ENCODE assay signal across 29 cellular contexts in genomic region chr15:99071091-99071680, GRCh38. TPM values are rescaled to one million over a fixed set of nuclear protein-coding genes. Genes with fewer than 3 reads are reported as not detected.
"Had no signal": no experiment of that assay in that cellular context is flagged by ENCODE, and none has a peak within 500 bp of the region (broad histone marks: within the 10 kb centered on the region; RNA-seq: fewer than 3 reads in every experiment).

No MANE protein-coding gene starts in this region.

- H3K27ac ChIP-seq: colonic mucosa, esophagus muscularis mucosa, foreskin keratinocyte, gastroesophageal sphincter, heart left ventricle, lower lobe of right lung, parathyroid adenoma, prostate gland, right atrium auricular region, stomach, thyroid gland had no signal

- H3K4me3 Mint-ChIP-seq: dendritic cell treated with granulocyte-macrophage colony-stimulating factor and Interleukin-4, amounts not matched to agents 40 ng/mL and 50 ng/mL, for 4 days; immature natural killer cell; mesothelial cell of epicardium; naive B cell; natural killer cell treated with Interleukin-12 subunit alpha and Interleukin-12 subunit beta and Interleukin-15 and Interleukin-18, amount 100 ng/mL, for 72 hours; neural crest cell; type B pancreatic cell had no signal

- H3K4me3 ChIP-seq: colonic mucosa, esophagus muscularis mucosa, gastroesophageal sphincter, heart left ventricle, lower lobe of right lung, mucosa of descending colon, prostate gland, right atrium auricular region, smooth muscle cell, stomach, thyroid gland had no signal

- H3K36me3 Mint-ChIP-seq: immature natural killer cell; mesothelial cell of epicardium; naive B cell; natural killer cell treated with Interleukin-12 subunit alpha and Interleukin-12 subunit beta and Interleukin-15 and Interleukin-18, amount 100 ng/mL, for 72 hours; type B pancreatic cell had no signal

- ATAC-seq: foreskin keratinocyte; gastroesophageal sphincter; heart left ventricle; left ventricle myocardium superior; lower lobe of right lung; mucosa of descending colon; natural killer cell treated with Interleukin-12 subunit alpha and Interleukin-12 subunit beta and Interleukin-15 and Interleukin-18, amount 100 ng/mL, for 72 hours; sciatic nerve had no signal

- H3K9me3 ChIP-seq: colonic mucosa, esophagus muscularis mucosa, gastroesophageal sphincter, heart left ventricle, lower lobe of right lung, mucosa of descending colon, prostate gland, right atrium auricular region, stomach, thyroid gland had no signal

- H3K36me3 ChIP-seq: colonic mucosa, esophagus muscularis mucosa, gastroesophageal sphincter, heart left ventricle, lower lobe of right lung, prostate gland, right atrium auricular region, stomach, thyroid gland had no signal

- H3K27me3 Mint-ChIP-seq: natural killer cell treated with Interleukin-12 subunit alpha and Interleukin-12 subunit beta and Interleukin-15 and Interleukin-18, amount 100 ng/mL, for 72 hours; type B pancreatic cell had no signal

- H3K27ac Mint-ChIP-seq: dendritic cell treated with granulocyte-macrophage colony-stimulating factor and Interleukin-4, amounts not matched to agents 40 ng/mL and 50 ng/mL, for 4 days; immature natural killer cell; mesothelial cell of epicardium; natural killer cell treated with Interleukin-12 subunit alpha and Interleukin-12 subunit beta and Interleukin-15 and Interleukin-18, amount 100 ng/mL, for 72 hours; type B pancreatic cell had no signal

- H3K79me2 ChIP-seq: parathyroid adenoma had no signal

- H3K9ac ChIP-seq: parathyroid adenoma had no signal

- DNase-seq: colonic mucosa; effector memory CD4-positive, alpha-beta T cell; foreskin keratinocyte; heart left ventricle; hypothalamus; immature natural killer cell; left ventricle myocardium superior; lower lobe of right lung; mucosa of descending colon; naive B cell; stimulated activated CD4-positive, alpha-beta T cell treated with anti-CD3 and anti-CD28 coated beads, Interleukin-12 subunit alpha, Interleukin-12 subunit beta, amount 100 ng/mL, for 4 hours; stimulated activated CD4-positive, alpha-beta T cell treated with anti-CD3 and anti-CD28 coated beads, Interleukin-1b, Interleukin-23, amount 100 ng/mL, for 48 hours; stimulated activated CD4-positive, alpha-beta T cell treated with anti-CD3 and anti-CD28 coated beads, Interleukin-4, amount 100 ng/mL, for 1 hour; stimulated activated CD8-positive, alpha-beta memory T cell treated with anti-CD3 and anti-CD28 coated beads, Interleukin-4, amount 100 ng/mL, for 48 hours; stimulated activated naive CD4-positive, alpha-beta T cell treated with Interleukin-2 at 50 U/mL for 16 hours; stomach; thyroid gland had no signal

- H3K4me1 ChIP-seq: colonic mucosa, foreskin keratinocyte, heart left ventricle, lower lobe of right lung, parathyroid adenoma, prostate gland, right atrium auricular region, stomach, thyroid gland had no signal

- H3K4me2 ChIP-seq: smooth muscle cell had no signal

- H3K27me3 ChIP-seq: colonic mucosa, esophagus muscularis mucosa, gastroesophageal sphincter, heart left ventricle, right atrium auricular region, stomach, thyroid gland had no signal

- H2AFZ ChIP-seq: parathyroid adenoma had no signal

- H3K9me3 Mint-ChIP-seq: dendritic cell treated with granulocyte-macrophage colony-stimulating factor and Interleukin-4, amounts not matched to agents 40 ng/mL and 50 ng/mL, for 4 days; immature natural killer cell; mesothelial cell of epicardium; naive B cell; natural killer cell treated with Interleukin-12 subunit alpha and Interleukin-12 subunit beta and Interleukin-15 and Interleukin-18, amount 100 ng/mL, for 72 hours; neural crest cell; type B pancreatic cell had no signal

RNA-seq across cellular contexts. Expression of gene SYNM, which starts 33.7 kb away (rescaled TPM):
- polyA plus RNA-seq: immature natural killer cell had no signal
